In genomic region chr3:14949126-14949525, GRCh38 we compare ENCODE assay signal across 9 cellular contexts. TPM values are rescaled to one million over a fixed set of nuclear protein-coding genes. Genes with fewer than 3 reads are reported as not detected.
A peak's percentile ranks its signal among the peaks of the same experiment; 100 is the strongest.
DNase-seq lines count a peak whose midpoint lies in the region; ATAC-seq and TF ChIP-seq lines count a peak whose summit lies in the region.
"Had no signal": no experiment of that assay in that cellular context is flagged by ENCODE, and none has a peak within 500 bp of the region (broad histone marks: within the 10 kb centered on the region; RNA-seq: fewer than 3 reads in every experiment).

No MANE protein-coding gene starts in this region.

- H3K4me3 ChIP-seq in SK-N-MC: peak overlapping the region; percentile 79
- peak overlapping the region; percentile 80 for H3K4me3 ChIP-seq in fibroblast of the aortic adventitia (ENCODE audit: low read depth, low read length)
- H3K4me3 ChIP-seq in rectal smooth muscle tissue (ENCODE audit: low read length): peak overlapping the region; percentile 81

- TF ChIP-seq CTCF in fibroblast of the aortic adventitia (IDR thresholded peaks at IDR 0.05; ENCODE audit: insufficient read depth, low read length): no peak

- H3K9me3 ChIP-seq in SK-N-MC (ENCODE audit: low read depth, low read length): no peaks in the 10 kb centered on the region

- peaks cover 17% of the 10 kb centered on the region for H3K4me1 ChIP-seq in rectal smooth muscle tissue (ENCODE audit: control insufficient read depth, insufficient read depth, low read length)

- DNase-seq in GM03348 (ENCODE audit: low spot score): peak; percentile 13
- no peak for DNase-seq in SK-N-MC (ENCODE audit: low read depth, low spot score)
- no peak for DNase-seq in fibroblast of the aortic adventitia (ENCODE audit: low read depth)
- DNase-seq in NCI-H1436 (lab: John Stamatoyannopoulos, UW): no peak
- DNase-seq in islet precursor cell: no peak
- DNase-seq: midbrain had no signal

- peaks cover 14% of the 10 kb centered on the region for H3K36me3 ChIP-seq in SK-N-MC (ENCODE audit: insufficient read depth, low read length)
- H3K36me3 ChIP-seq in rectal smooth muscle tissue (ENCODE audit: control insufficient read depth, insufficient read depth, low read length): peaks cover 4% of the 10 kb centered on the region

- H3K27me3 ChIP-seq in rectal smooth muscle tissue (ENCODE audit: control insufficient read depth, insufficient read depth, low read length): no peaks in the 10 kb centered on the region

- H3K9ac ChIP-seq in SK-N-MC (ENCODE audit: insufficient read length): peak overlapping the region; percentile 67
- peak overlapping the region; percentile 25 for H3K9ac ChIP-seq in rectal smooth muscle tissue (ENCODE audit: low read length)

- ATAC-seq in GM21381 (IDR thresholded peaks at IDR 0.05; ENCODE audit: unreplicated experiment): no peak
- ATAC-seq in HG03378 (IDR thresholded peaks at IDR 0.05; ENCODE audit: unreplicated experiment): no peak

- H3K27ac ChIP-seq in SK-N-MC (no peak overlapping the region), rectal smooth muscle tissue (ENCODE audit: low read depth, low read length) (peak overlapping the region; percentile 85)

RNA-seq across cellular contexts. Expression of gene NR2C2, which starts 1.7 kb away (rescaled TPM):
- total RNA-seq in fibroblast of the aortic adventitia (ENCODE audit: low replicate concordance): 13.0 and 33.8 TPM in 2 replicates
